ENCODE assay signal across 1 cellular context in the genomic region with DNA sequence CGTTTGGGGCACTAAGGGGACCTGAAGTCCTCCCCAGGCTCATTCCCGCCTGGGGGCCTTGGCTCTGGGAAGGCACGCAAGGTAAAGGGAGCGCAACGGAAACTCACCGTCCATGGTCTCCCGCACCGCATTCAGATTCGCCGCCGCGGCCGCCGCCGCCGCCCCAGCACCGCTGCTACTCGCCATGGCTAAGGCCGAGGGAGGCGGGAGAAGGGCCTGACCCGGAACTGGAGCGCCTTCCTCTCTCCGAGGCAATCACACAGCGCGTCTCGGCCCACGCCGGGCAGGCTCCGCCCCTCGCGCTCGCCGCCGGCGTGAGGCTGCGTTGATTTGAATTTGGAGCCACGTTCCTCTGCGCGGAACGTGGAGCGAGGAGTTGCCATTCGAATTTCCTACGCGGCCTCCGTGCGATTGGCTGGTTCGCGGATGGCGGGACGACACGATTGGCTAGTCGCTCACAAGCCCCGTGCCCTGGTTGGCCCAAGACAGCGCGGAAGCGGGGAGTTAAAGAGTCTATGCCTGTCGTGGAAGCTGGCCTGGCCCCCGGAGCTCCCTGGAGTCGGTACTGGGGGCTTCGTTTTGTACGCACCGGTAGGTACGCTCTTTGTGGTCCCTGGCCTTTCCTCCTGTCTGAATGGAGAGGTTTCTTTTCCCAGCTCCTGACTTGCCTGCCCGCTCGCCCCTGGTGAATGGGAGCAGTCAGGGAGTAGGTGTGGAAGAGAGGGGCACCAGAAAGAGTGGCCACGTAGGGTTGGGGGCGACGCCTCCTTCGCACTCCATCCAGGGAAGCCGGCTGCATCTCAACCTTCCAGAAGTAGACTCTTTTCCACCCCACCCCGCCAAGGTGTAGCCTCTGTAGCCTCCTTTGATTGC.
TF ChIP-seq lines count a peak whose summit lies in the region.

A gene (plus strand): TSS at position 507 of the 873 bp plus-strand sequence. CDS start 1,018 bp downstream, outside the sequence.
A gene with protein sequence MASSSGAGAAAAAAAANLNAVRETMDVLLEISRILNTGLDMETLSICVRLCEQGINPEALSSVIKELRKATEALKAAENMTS (minus strand): TSS at position 213 of the 873 bp plus-strand sequence. CDS start 27 bp downstream, at position 186.

TF ChIP-seq in HEK293, 187 proteins besides CTCF, POLR2A, EP300 and RAD21 (continued from another document and continues in another):
- TF ChIP-seq, protein P1, sequence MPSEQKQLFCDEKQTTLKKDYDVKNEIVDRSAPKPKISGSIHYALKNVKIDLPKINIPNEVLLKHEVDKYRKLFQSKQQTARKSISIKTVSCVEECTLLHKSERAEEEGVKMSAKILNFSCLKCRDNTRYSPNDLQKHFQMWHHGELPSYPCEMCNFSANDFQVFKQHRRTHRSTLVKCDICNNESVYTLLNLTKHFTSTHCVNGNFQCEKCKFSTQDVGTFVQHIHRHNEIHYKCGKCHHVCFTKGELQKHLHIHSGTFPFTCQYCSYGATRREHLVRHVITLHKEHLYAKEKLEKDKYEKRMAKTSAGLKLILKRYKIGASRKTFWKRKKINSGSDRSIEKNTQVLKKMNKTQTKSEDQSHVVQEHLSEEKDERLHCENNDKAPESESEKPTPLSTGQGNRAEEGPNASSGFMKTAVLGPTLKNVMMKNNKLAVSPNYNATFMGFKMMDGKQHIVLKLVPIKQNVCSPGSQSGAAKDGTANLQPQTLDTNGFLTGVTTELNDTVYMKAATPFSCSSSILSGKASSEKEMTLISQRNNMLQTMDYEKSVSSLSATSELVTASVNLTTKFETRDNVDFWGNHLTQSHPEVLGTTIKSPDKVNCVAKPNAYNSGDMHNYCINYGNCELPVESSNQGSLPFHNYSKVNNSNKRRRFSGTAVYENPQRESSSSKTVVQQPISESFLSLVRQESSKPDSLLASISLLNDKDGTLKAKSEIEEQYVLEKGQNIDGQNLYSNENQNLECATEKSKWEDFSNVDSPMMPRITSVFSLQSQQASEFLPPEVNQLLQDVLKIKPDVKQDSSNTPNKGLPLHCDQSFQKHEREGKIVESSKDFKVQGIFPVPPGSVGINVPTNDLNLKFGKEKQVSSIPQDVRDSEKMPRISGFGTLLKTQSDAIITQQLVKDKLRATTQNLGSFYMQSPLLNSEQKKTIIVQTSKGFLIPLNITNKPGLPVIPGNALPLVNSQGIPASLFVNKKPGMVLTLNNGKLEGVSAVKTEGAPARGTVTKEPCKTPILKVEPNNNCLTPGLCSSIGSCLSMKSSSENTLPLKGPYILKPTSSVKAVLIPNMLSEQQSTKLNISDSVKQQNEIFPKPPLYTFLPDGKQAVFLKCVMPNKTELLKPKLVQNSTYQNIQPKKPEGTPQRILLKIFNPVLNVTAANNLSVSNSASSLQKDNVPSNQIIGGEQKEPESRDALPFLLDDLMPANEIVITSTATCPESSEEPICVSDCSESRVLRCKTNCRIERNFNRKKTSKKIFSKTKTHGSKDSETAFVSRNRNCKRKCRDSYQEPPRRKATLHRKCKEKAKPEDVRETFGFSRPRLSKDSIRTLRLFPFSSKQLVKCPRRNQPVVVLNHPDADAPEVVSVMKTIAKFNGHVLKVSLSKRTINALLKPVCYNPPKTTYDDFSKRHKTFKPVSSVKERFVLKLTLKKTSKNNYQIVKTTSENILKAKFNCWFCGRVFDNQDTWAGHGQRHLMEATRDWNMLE (tag by site-specific recombination; conservative IDR thresholded peaks at IDR 0.05; ENCODE audit: low read depth) = peak; percentile 56
- TF ChIP-seq ZNF654 (tag by site-specific recombination; IDR thresholded peaks at IDR 0.05; ENCODE audit: low read depth) = no peak
- peak; percentile 42; the same call in 1 of the 2 replicates for TF ChIP-seq EGR2 (tag by site-specific recombination; IDR thresholded peaks at IDR 0.05; ENCODE audit: low read depth)
- TF ChIP-seq, protein P2, sequence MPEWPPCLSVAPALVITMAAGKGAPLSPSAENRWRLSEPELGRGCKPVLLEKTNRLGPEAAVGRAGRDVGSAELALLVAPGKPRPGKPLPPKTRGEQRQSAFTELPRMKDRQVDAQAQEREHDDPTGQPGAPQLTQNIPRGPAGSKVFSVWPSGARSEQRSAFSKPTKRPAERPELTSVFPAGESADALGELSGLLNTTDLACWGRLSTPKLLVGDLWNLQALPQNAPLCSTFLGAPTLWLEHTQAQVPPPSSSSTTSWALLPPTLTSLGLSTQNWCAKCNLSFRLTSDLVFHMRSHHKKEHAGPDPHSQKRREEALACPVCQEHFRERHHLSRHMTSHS (tag by site-specific recombination; IDR thresholded peaks at IDR 0.05) = no peak
- no peak for TF ChIP-seq ZNF701 (tag by site-specific recombination; IDR thresholded peaks at IDR 0.05)
- TF ChIP-seq, protein P3, sequence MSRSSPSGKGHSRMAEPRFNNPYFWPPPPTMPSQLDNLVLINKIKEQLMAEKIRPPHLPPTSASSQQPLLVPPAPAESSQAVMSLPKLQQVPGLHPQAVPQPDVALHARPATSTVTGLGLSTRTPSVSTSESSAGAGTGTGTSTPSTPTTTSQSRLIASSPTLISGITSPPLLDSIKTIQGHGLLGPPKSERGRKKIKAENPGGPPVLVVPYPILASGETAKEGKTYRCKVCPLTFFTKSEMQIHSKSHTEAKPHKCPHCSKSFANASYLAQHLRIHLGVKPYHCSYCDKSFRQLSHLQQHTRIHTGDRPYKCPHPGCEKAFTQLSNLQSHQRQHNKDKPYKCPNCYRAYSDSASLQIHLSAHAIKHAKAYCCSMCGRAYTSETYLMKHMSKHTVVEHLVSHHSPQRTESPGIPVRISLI (tag by site-specific recombination; IDR thresholded peaks at IDR 0.05) = no peak
- no peak for TF ChIP-seq ZNF354C (tag by site-specific recombination; IDR thresholded peaks at IDR 0.05; ENCODE audit: borderline replicate concordance, low read depth)
- TF ChIP-seq ZNF707 (tag by site-specific recombination; IDR thresholded peaks at IDR 0.05) = no peak
- TF ChIP-seq ZNF544 (tag by site-specific recombination; IDR thresholded peaks at IDR 0.05) = no peak
- TF ChIP-seq, protein P4, sequence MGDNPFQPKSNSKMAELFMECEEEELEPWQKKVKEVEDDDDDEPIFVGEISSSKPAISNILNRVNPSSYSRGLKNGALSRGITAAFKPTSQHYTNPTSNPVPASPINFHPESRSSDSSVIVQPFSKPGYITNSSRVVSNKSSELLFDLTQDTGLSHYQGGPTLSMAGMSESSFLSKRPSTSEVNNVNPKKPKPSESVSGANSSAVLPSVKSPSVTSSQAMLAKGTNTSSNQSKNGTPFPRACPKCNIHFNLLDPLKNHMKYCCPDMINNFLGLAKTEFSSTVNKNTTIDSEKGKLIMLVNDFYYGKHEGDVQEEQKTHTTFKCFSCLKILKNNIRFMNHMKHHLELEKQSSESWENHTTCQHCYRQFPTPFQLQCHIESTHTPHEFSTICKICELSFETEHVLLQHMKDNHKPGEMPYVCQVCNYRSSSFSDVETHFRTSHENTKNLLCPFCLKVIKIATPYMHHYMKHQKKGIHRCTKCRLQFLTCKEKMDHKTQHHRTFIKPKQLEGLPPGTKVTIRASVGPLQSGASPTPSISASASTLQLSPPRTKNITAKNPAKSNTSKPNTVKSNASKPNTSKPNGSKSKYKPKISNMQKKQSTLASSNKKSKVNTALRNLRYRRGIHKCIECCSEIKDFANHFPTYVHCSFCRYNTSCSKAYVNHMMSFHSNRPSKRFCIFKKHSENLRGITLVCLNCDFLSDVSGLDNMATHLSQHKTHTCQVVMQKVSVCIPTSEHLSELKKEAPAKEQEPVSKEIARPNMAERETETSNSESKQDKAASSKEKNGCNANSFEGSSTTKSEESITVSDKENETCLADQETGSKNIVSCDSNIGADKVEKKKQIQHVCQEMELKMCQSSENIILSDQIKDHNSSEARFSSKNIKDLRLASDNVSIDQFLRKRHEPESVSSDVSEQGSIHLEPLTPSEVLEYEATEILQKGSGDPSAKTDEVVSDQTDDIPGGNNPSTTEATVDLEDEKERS (tag by site-specific recombination; IDR thresholded peaks at IDR 0.05) = no peak
- no peak for TF ChIP-seq ZNF785 (tag by site-specific recombination; IDR thresholded peaks at IDR 0.05)
- TF ChIP-seq, protein P5, sequence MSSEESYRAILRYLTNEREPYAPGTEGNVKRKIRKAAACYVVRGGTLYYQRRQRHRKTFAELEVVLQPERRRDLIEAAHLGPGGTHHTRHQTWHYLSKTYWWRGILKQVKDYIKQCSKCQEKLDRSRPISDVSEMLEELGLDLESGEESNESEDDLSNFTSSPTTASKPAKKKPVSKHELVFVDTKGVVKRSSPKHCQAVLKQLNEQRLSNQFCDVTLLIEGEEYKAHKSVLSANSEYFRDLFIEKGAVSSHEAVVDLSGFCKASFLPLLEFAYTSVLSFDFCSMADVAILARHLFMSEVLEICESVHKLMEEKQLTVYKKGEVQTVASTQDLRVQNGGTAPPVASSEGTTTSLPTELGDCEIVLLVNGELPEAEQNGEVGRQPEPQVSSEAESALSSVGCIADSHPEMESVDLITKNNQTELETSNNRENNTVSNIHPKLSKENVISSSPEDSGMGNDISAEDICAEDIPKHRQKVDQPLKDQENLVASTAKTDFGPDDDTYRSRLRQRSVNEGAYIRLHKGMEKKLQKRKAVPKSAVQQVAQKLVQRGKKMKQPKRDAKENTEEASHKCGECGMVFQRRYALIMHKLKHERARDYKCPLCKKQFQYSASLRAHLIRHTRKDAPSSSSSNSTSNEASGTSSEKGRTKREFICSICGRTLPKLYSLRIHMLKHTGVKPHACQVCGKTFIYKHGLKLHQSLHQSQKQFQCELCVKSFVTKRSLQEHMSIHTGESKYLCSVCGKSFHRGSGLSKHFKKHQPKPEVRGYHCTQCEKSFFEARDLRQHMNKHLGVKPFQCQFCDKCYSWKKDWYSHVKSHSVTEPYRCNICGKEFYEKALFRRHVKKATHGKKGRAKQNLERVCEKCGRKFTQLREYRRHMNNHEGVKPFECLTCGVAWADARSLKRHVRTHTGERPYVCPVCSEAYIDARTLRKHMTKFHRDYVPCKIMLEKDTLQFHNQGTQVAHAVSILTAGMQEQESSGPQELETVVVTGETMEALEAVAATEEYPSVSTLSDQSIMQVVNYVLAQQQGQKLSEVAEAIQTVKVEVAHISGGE (tag by site-specific recombination; conservative IDR thresholded peaks at IDR 0.05; ENCODE audit: low read depth) = no peak
- TF ChIP-seq ZNF114 (tag by site-specific recombination; IDR thresholded peaks at IDR 0.05) = no peak
- no peak for TF ChIP-seq ZNF623 (tag by site-specific recombination; IDR thresholded peaks at IDR 0.05)
- no peak for TF ChIP-seq PRDM1 (tag by site-specific recombination; IDR thresholded peaks at IDR 0.05)
- no peak for TF ChIP-seq ZNF184 (tag by site-specific recombination; IDR thresholded peaks at IDR 0.05)
- TF ChIP-seq GFI1B (tag by site-specific recombination; IDR thresholded peaks at IDR 0.05) = no peak
- no peak for TF ChIP-seq BCL11A (tag by site-specific recombination; IDR thresholded peaks at IDR 0.05; ENCODE audit: low read depth)
- TF ChIP-seq, protein P6, sequence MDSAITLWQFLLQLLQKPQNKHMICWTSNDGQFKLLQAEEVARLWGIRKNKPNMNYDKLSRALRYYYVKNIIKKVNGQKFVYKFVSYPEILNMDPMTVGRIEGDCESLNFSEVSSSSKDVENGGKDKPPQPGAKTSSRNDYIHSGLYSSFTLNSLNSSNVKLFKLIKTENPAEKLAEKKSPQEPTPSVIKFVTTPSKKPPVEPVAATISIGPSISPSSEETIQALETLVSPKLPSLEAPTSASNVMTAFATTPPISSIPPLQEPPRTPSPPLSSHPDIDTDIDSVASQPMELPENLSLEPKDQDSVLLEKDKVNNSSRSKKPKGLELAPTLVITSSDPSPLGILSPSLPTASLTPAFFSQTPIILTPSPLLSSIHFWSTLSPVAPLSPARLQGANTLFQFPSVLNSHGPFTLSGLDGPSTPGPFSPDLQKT (IDR thresholded peaks at IDR 0.05; ENCODE audit: borderline replicate concordance, low read depth, low read length) = no peak
- TF ChIP-seq ZNF19 (tag by site-specific recombination; IDR thresholded peaks at IDR 0.05; ENCODE audit: low read depth) = no peak
- TF ChIP-seq, protein P7, sequence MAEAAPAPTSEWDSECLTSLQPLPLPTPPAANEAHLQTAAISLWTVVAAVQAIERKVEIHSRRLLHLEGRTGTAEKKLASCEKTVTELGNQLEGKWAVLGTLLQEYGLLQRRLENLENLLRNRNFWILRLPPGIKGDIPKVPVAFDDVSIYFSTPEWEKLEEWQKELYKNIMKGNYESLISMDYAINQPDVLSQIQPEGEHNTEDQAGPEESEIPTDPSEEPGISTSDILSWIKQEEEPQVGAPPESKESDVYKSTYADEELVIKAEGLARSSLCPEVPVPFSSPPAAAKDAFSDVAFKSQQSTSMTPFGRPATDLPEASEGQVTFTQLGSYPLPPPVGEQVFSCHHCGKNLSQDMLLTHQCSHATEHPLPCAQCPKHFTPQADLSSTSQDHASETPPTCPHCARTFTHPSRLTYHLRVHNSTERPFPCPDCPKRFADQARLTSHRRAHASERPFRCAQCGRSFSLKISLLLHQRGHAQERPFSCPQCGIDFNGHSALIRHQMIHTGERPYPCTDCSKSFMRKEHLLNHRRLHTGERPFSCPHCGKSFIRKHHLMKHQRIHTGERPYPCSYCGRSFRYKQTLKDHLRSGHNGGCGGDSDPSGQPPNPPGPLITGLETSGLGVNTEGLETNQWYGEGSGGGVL (tag by site-specific recombination; IDR thresholded peaks at IDR 0.05) = no peak
- no peak for TF ChIP-seq ZNF514 (tag by site-specific recombination; IDR thresholded peaks at IDR 0.05)
- no peak for TF ChIP-seq ZFP3 (tag by site-specific recombination; IDR thresholded peaks at IDR 0.05; ENCODE audit: low read depth)
- TF ChIP-seq ZNF221 (tag by site-specific recombination; IDR thresholded peaks at IDR 0.05; ENCODE audit: borderline replicate concordance) = no peak
- no peak; the same call in 1 of the 2 replicates for TF ChIP-seq ZSCAN30 (tag by site-specific recombination; IDR thresholded peaks at IDR 0.05)
- TF ChIP-seq ZNF311 (tag by site-specific recombination; IDR thresholded peaks at IDR 0.05; ENCODE audit: borderline replicate concordance) = no peak
- peak; percentile 57 for TF ChIP-seq SP3 (tag by site-specific recombination; IDR thresholded peaks at IDR 0.05)
- no peak for TF ChIP-seq ZNF747 (tag by site-specific recombination; IDR thresholded peaks at IDR 0.05)
- TF ChIP-seq ZNF169 (tag by site-specific recombination; IDR thresholded peaks at IDR 0.05) = no peak
- TF ChIP-seq OSR2 (tag by site-specific recombination; IDR thresholded peaks at IDR 0.05) = no peak
- TF ChIP-seq ZNF76 (tag by site-specific recombination; IDR thresholded peaks at IDR 0.05; ENCODE audit: borderline replicate concordance, low read depth) = peak; percentile 53; the same call in 1 of the 2 replicates
- TF ChIP-seq ZNF792 (tag by site-specific recombination; IDR thresholded peaks at IDR 0.05) = no peak
- TF ChIP-seq ZNF677 (tag by site-specific recombination; IDR thresholded peaks at IDR 0.05) = no peak
- no peak for TF ChIP-seq WT1 (tag by site-specific recombination; IDR thresholded peaks at IDR 0.05)
- peak; percentile 90 for TF ChIP-seq ZNF501 (tag by site-specific recombination; IDR thresholded peaks at IDR 0.05)
- TF ChIP-seq, protein P8, sequence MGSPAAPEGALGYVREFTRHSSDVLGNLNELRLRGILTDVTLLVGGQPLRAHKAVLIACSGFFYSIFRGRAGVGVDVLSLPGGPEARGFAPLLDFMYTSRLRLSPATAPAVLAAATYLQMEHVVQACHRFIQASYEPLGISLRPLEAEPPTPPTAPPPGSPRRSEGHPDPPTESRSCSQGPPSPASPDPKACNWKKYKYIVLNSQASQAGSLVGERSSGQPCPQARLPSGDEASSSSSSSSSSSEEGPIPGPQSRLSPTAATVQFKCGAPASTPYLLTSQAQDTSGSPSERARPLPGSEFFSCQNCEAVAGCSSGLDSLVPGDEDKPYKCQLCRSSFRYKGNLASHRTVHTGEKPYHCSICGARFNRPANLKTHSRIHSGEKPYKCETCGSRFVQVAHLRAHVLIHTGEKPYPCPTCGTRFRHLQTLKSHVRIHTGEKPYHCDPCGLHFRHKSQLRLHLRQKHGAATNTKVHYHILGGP (tag by site-specific recombination; IDR thresholded peaks at IDR 0.05) = no peak
- TF ChIP-seq ZBTB17 (tag by site-specific recombination; IDR thresholded peaks at IDR 0.05) = peak; percentile 82
